In genomic region chr6:170192905-170193304, GRCh38 we compare ENCODE assay signal across 24 cellular contexts.
DNase-seq lines count a peak whose midpoint lies in the region; ATAC-seq, FAIRE-seq and TF ChIP-seq lines count a peak whose summit lies in the region.
"Had no signal": no experiment of that assay in that cellular context is flagged by ENCODE, and none has a peak within 500 bp of the region (broad histone marks: within the 10 kb centered on the region; RNA-seq: fewer than 3 reads in every experiment).

No MANE protein-coding gene starts in this region.

- no peak overlapping the region for H3K27ac ChIP-seq in prostate gland
- H3K27ac ChIP-seq: SK-N-MC had no signal

- no peaks in the 10 kb centered on the region for H3K4me1 Mint-ChIP-seq in activated naive CD4-positive, alpha-beta T cell treated with anti-CD3 and anti-CD28 coated beads, Interleukin-2, amount 10 ng/mL, durations not matched to agents 7 days and 5 days
- H3K4me1 Mint-ChIP-seq in activated naive CD4-positive, alpha-beta T cell treated with anti-CD3 and anti-CD28 coated beads for 36 hours (ENCODE audit: low read depth): no peaks in the 10 kb centered on the region

- no peak overlapping the region for H3K27ac Mint-ChIP-seq in activated naive CD4-positive, alpha-beta T cell treated with anti-CD3 and anti-CD28 coated beads, Interleukin-2, amount 10 ng/mL, durations not matched to agents 7 days and 5 days
- H3K27ac Mint-ChIP-seq in activated naive CD4-positive, alpha-beta T cell treated with anti-CD3 and anti-CD28 coated beads for 36 hours: no peak overlapping the region

- CTCF ChIA-PET in activated naive CD4-positive, alpha-beta T cell treated with anti-CD3 and anti-CD28 coated beads, Interleukin-2, amount 10 ng/mL, durations not matched to agents 7 days and 5 days (lab: Charles Lee): no interaction called here
- CTCF ChIA-PET in activated naive CD4-positive, alpha-beta T cell treated with anti-CD3 and anti-CD28 coated beads for 36 hours (lab: Charles Lee): no interaction called here

- H3K9me3 ChIP-seq in prostate gland: no peaks in the 10 kb centered on the region

- H3K27me3 Mint-ChIP-seq in activated naive CD4-positive, alpha-beta T cell treated with anti-CD3 and anti-CD28 coated beads, Interleukin-2, amount 10 ng/mL, durations not matched to agents 7 days and 5 days: peaks cover 3% of the 10 kb centered on the region
- H3K27me3 Mint-ChIP-seq in activated naive CD4-positive, alpha-beta T cell treated with anti-CD3 and anti-CD28 coated beads for 36 hours (ENCODE audit: low read depth): peaks cover 5% of the 10 kb centered on the region

- intact Hi-C loops in activated naive CD4-positive, alpha-beta T cell treated with anti-CD3 and anti-CD28 coated beads for 36 hours (cut with micrococcal nuclease): no loop called here
- intact Hi-C loops in prostate gland (cut with DNase I): no loop called here

- H3K27me3 ChIP-seq in bronchial epithelial cell (ENCODE audit: control insufficient read depth, insufficient read depth, low read length) (no peaks in the 10 kb centered on the region), prostate gland (replicated peaks; ENCODE audit: insufficient read depth) (no peaks in the 10 kb centered on the region)

- no peak overlapping the region for H3K4me3 Mint-ChIP-seq in activated naive CD4-positive, alpha-beta T cell treated with anti-CD3 and anti-CD28 coated beads, Interleukin-2, amount 10 ng/mL, durations not matched to agents 7 days and 5 days
- H3K4me3 Mint-ChIP-seq in activated naive CD4-positive, alpha-beta T cell treated with anti-CD3 and anti-CD28 coated beads for 36 hours: no peak overlapping the region

- DNase-seq in activated naive CD4-positive, alpha-beta T cell treated with anti-CD3 and anti-CD28 coated beads, Interleukin-2, amount 10 ng/mL, durations not matched to agents 7 days and 5 days: peak; percentile 9
- DNase-seq in activated naive CD4-positive, alpha-beta T cell treated with anti-CD3 and anti-CD28 coated beads for 36 hours: no peak
- DNase-seq in NB4 (ENCODE audit: low read depth): peak; percentile 47
- DNase-seq in bronchial epithelial cell (ENCODE audit: low read depth): no peak
- DNase-seq in prostate gland (ENCODE audit: low spot score): no peak
- DNase-seq in iPS-NIHi11 (ENCODE audit: low spot score): no peak
- DNase-seq: Calu3; DND-41; NCI-H1105; NCI-H1436 treated with DMSO at 0.1 percent for 48 hours; NCI-H1930; NCI-H2107; NCI-H446; NCI-H82; NK-92 treated with Interleukin-12 subunit alpha and Interleukin-12 subunit beta, amount 100 ng/mL, for 24 hours; SIG-M5; SW 1271 had no signal

- TF ChIP-seq CTCF in NB4 (IDR thresholded peaks at IDR 0.05; ENCODE audit: low read depth, low read length) (no peak), bronchial epithelial cell (IDR thresholded peaks at IDR 0.05; ENCODE audit: insufficient read depth, low read length, severe bottlenecking) (no peak), prostate gland (IDR thresholded peaks at IDR 0.05) (no peak)

- no peaks in the 10 kb centered on the region for H3K4me1 ChIP-seq in prostate gland (replicated peaks)

- WGBS in prostate gland: 91% methylated on average over 5 of the region's 5 CpGs

- TF ChIP-seq POLR2A in NB4 (IDR thresholded peaks at IDR 0.05; ENCODE audit: extremely low read depth, insufficient read length): no peak
- TF ChIP-seq POLR2A in prostate gland (IDR thresholded peaks at IDR 0.05): no peak
- no peak for TF ChIP-seq POLR2A in GM18505 (IDR thresholded peaks at IDR 0.05; ENCODE audit: borderline replicate concordance, extremely low read depth, insufficient read depth, insufficient read length)

- H3K36me3 ChIP-seq in bronchial epithelial cell (ENCODE audit: control insufficient read depth, insufficient read depth, low read length) (no peaks in the 10 kb centered on the region), prostate gland (no peaks in the 10 kb centered on the region)

- H3K36me3 Mint-ChIP-seq in activated naive CD4-positive, alpha-beta T cell treated with anti-CD3 and anti-CD28 coated beads, Interleukin-2, amount 10 ng/mL, durations not matched to agents 7 days and 5 days: peaks cover 6% of the 10 kb centered on the region
- H3K36me3 Mint-ChIP-seq in activated naive CD4-positive, alpha-beta T cell treated with anti-CD3 and anti-CD28 coated beads for 36 hours (ENCODE audit: low read depth): peaks cover 3% of the 10 kb centered on the region

- no peak for ATAC-seq in GM18505 (IDR thresholded peaks at IDR 0.05; ENCODE audit: unreplicated experiment)
- ATAC-seq: HCT116, HepG2 had no signal

- H3K4me3 ChIP-seq in NB4 (ENCODE audit: low read depth, low read length) (no peak overlapping the region), bronchial epithelial cell (ENCODE audit: low read depth, low read length) (no peak overlapping the region), prostate gland (no peak overlapping the region)
- H3K4me3 ChIP-seq: SK-N-MC had no signal

- peak; percentile 18 for FAIRE-seq in bronchial epithelial cell (lab: Jason Lieb, UNC)
- FAIRE-seq: GM12892, GM19239, HepG2, RCC 7860 had no signal

- H3K9me3 Mint-ChIP-seq in activated naive CD4-positive, alpha-beta T cell treated with anti-CD3 and anti-CD28 coated beads, Interleukin-2, amount 10 ng/mL, durations not matched to agents 7 days and 5 days: peaks cover 28% of the 10 kb centered on the region
- peaks cover 27% of the 10 kb centered on the region for H3K9me3 Mint-ChIP-seq in activated naive CD4-positive, alpha-beta T cell treated with anti-CD3 and anti-CD28 coated beads for 36 hours

Comparison
In these comparisons a context has a peak if more than half of its experiments do, and no peak if none do; other contexts are left out.
1. DNase-seq: peak in activated naive CD4-positive, alpha-beta T cell treated with anti-CD3 and anti-CD28 coated beads, Interleukin-2, amount 10 ng/mL, durations not matched to agents 7 days and 5 days (single experiment) and NB4 (single experiment); none in activated naive CD4-positive, alpha-beta T cell treated with anti-CD3 and anti-CD28 coated beads for 36 hours (single experiment), bronchial epithelial cell (single experiment), prostate gland (single experiment) and iPS-NIHi11 (single experiment).